Comparison of ENCODE assay signal across 8 cellular contexts in the genomic region with DNA sequence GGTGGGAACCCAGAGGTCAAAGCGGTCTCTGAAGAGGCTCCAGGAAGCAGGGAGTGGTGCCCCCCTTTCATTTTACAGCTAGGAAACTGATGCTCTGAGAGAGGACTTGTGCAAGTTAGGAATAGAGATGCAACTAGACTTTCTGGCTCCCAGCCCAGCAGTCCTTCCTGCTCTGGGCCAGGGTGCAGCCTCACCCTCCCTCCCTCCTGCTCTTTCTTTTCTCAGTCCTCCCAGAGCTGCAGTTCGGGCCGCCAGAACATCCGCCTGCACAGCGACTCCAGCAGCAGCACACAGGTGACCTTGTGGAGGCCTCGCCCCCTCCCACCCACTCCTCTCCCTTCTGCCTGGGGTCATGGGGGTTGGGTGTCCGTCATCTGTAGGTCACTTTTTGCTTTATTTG. TPM values are rescaled to one million over a fixed set of nuclear protein-coding genes. Genes with fewer than 3 reads are reported as not detected.
DNase-seq lines count a peak whose midpoint lies in the region; ATAC-seq and TF ChIP-seq lines count a peak whose summit lies in the region.

No MANE protein-coding gene starts in this region.

- H3K9me3 ChIP-seq in PC-3 (ENCODE audit: low read length) = no peaks in the 10 kb centered on the region

- peak overlapping the region; percentile 38 for H2AFZ ChIP-seq in PC-3 (ENCODE audit: low read length)

- H3K4me1 ChIP-seq in PC-3 (ENCODE audit: insufficient read depth, low read length) = peaks cover 25% of the 10 kb centered on the region

- CTCF ChIA-PET in PC-3 (lab: Charles Lee) = no interaction called here

- H3K4me3 ChIP-seq in PC-3 (ENCODE audit: low read length) (peak overlapping the region; percentile 57; the same call in 1 of the 2 replicates), foreskin fibroblast (ENCODE audit: low read depth in 1 of 2, low read length in 2 of 2) (no peak overlapping the region)

- TF ChIP-seq CTCF in PC-3 (conservative IDR thresholded peaks at IDR 0.05; ENCODE audit: low read depth, low read length) (no peak), foreskin fibroblast (IDR thresholded peaks at IDR 0.05; ENCODE audit: low read depth, low read length) (no peak)

- peak overlapping the region; percentile 66 for H3K9ac ChIP-seq in PC-3 (ENCODE audit: low read length)

- H3K9me2 ChIP-seq in PC-3 (replicated peaks; ENCODE audit: low read length) = no peaks in the 10 kb centered on the region

- intact Hi-C loops in PC-3 (cut with micrococcal nuclease) = no loop called here

- H4K20me1 ChIP-seq in PC-3 (ENCODE audit: low read length) = no peaks in the 10 kb centered on the region

- H3K27me3 ChIP-seq in PC-3 (ENCODE audit: low read length) = no peaks in the 10 kb centered on the region

- H3K79me2 ChIP-seq in PC-3 (ENCODE audit: low read length) = no peaks in the 10 kb centered on the region

- peak overlapping the region; percentile 96 for H3K27ac ChIP-seq in PC-3 (ENCODE audit: low read length)

- no peaks in the 10 kb centered on the region for H3F3A ChIP-seq in PC-3 (ENCODE audit: low read length, unreplicated experiment)

- no peaks in the 10 kb centered on the region for H3K36me3 ChIP-seq in PC-3 (ENCODE audit: low read depth, low read length)

- POLR2A ChIA-PET in PC-3 (lab: Charles Lee; ENCODE audit: unreplicated experiment) = no interaction called here

- ATAC-seq in PC-3 = peak; percentile 73
- ATAC-seq in GM19397 (IDR thresholded peaks at IDR 0.05; ENCODE audit: unreplicated experiment) = no peak

- DNase-seq in EH (ENCODE audit: low read depth) (peak; percentile 8), PC-3 (peak; percentile 65), foreskin fibroblast (peak; percentile 14 to 35), pulmonary artery endothelial cell (ENCODE audit: low read depth, low spot score) (peak; percentile 60), NCI-H1930 (lab: John Stamatoyannopoulos, UW) (no peak), NCI-H82 treated with DMSO at 0.1 percent for 48 hours (lab: John Stamatoyannopoulos, UW; ENCODE audit: unreplicated experiment) (no peak)
- no peak for DNase-seq in activated naive CD4-positive, alpha-beta T cell (lab: John Stamatoyannopoulos, UW)

- no TSS peak for BruUV-seq in PC-3 (replicated peaks; lab: Mats Ljungman, UMichigan)

- H3K4me2 ChIP-seq in PC-3 (ENCODE audit: low read length) = peak overlapping the region; percentile 81

RNA-seq across cellular contexts. Expression of gene LHFPL7, which starts 51.5 kb away (rescaled TPM):
- total RNA-seq in PC-3 (2014; rRNA removed) (not detected in 2 replicates), pulmonary artery endothelial cell (not detected in 2 replicates)

RNA-seq across cellular contexts. Expression of gene KIAA1671, which starts 57.5 kb away (rescaled TPM):
- total RNA-seq in PC-3 (2014; rRNA removed) (18.6 and 22.1 TPM in 2 replicates), pulmonary artery endothelial cell (25.7 and 30.0 TPM in 2 replicates)

Comparison
In these comparisons a context has a peak if more than half of its experiments do, and no peak if none do; other contexts are left out.
1. DNase-seq: peak in EH (single experiment), PC-3 (single experiment), foreskin fibroblast (2 of 2) and pulmonary artery endothelial cell (single experiment); none in NCI-H1930 (0 of 2), activated naive CD4-positive, alpha-beta T cell (0 of 4) and NCI-H82 treated with DMSO at 0.1 percent for 48 hours (single experiment).